ENCODE assay signal across 20 cellular contexts in the genomic region with DNA sequence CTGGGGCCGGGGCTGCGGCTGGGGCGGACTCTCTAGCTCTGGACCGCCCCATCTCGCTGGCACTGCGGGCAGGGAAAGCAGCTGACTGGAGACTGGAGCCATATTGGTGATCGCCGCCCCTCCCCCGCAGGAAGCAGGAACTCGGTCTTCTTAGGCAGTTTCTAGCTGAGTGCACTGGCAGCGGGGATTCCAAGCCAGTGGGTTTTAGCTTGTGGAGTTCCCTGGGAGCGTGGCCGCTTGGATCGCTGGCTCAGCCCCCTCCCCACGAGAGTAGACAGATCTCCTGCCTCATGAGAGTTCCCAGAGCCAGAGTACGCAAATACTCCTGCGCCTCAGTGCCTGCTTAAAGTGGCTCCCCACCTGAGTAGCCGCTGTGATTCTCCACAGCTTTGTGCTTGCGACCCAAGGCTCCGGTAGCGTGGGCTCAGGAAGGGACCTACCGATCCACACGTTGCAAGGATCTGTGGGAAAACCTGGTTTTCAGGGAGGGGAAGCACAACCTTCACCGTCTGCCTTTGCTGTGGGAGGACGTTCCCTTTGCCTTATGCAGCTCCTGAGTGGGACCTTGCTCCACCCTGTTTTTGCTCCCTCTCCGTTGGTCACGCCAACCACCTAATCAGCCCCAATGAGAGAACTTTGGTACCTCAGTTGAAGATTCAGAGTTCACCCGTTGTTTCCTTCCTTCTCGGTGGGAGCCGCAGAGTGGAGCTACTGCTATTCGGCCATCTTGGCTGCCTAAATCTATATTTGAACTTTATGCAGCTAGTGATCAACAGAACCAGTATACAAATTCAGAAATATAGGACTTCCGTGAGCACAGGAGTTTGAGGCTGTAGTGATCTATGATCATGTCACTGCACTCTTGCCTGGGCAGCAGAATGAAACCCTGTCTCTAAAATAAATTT.
DNase-seq lines count a peak whose midpoint lies in the region; TF ChIP-seq lines count a peak whose summit lies in the region.
"Had no signal": no experiment of that assay in that cellular context is flagged by ENCODE, and none has a peak within 500 bp of the region (broad histone marks: within the 10 kb centered on the region; RNA-seq: fewer than 3 reads in every experiment).

No MANE protein-coding gene starts in this region.

- DNase-seq in Daoy (ENCODE audit: low read depth) (peak; percentile 86), NCI-H146 (lab: John Stamatoyannopoulos, UW) (peak; percentile 90), NCI-H510A treated with DMSO at 0.1 percent for 48 hours (lab: John Stamatoyannopoulos, UW) (peak; percentile 40), fibroblast of villous mesenchyme (ENCODE audit: low read depth) (peak; percentile 80), inferior parietal cortex (ENCODE audit: extremely low spot score) (no peak), posterior vena cava (ENCODE audit: low spot score) (no peak), GM10266 (ENCODE audit: extremely low spot score) (no peak), nucleus accumbens (lab: John Stamatoyannopoulos, UW) (no peak)
- DNase-seq: activated B cell treated with CpG ODN at 0.5 μM for 24 hours; activated CD4-positive, alpha-beta memory T cell treated with anti-CD3 and anti-CD28 coated beads, Interleukin-2, amount 10 ng/mL, durations not matched to agents 7 days and 5 days; activated effector memory CD4-positive, alpha-beta T cell treated with Interleukin-2 at 50 U/mL for 16 hours; activated naive CD8-positive, alpha-beta T cell treated with anti-CD3 and anti-CD28 coated beads, Interleukin-2, amount 50 U/mL, for 24 hours; Calu3; islet precursor cell; NCI-H1436 treated with DMSO at 0.1 percent for 48 hours; right lobe of liver; stimulated activated CD4-positive, alpha-beta T cell treated with anti-CD3 and anti-CD28 coated beads, Interleukin-4, amount 100 ng/mL, for 4 hours; stimulated activated naive CD4-positive, alpha-beta T cell treated with Interleukin-2 at 50 U/mL for 16 hours had no signal

- H3K4me3 ChIP-seq in fibroblast of villous mesenchyme (ENCODE audit: low read depth, low read length), result peak overlapping the region; percentile 78
- H3K4me3 ChIP-seq: BLaER1 treated with 17β-estradiol and CSF1 and Interleukin-3, amounts not matched to agents 10 nM and 100 nM; right lobe of liver; SK-N-MC had no signal

- TF ChIP-seq CTCF in fibroblast of villous mesenchyme (IDR thresholded peaks at IDR 0.05; ENCODE audit: insufficient read depth, low read depth, low read length) (no peak), GM10266 (IDR thresholded peaks at IDR 0.05; ENCODE audit: control insufficient read depth, insufficient read depth, low read depth, missing control alignments) (no peak)

- intact Hi-C loops in posterior vena cava (cut with DNase I), result no loop called here

Comparison
In these comparisons a context has a peak if more than half of its experiments do, and no peak if none do; other contexts are left out.
1. DNase-seq: peak in Daoy (single experiment), NCI-H146 (single experiment), NCI-H510A treated with DMSO at 0.1 percent for 48 hours (single experiment) and fibroblast of villous mesenchyme (single experiment); none in inferior parietal cortex (single experiment), posterior vena cava (single experiment), GM10266 (single experiment) and nucleus accumbens (0 of 56).